In genomic region chr7:50817561-50817960, GRCh38 we compare ENCODE assay signal across 27 cellular contexts.
"Had no signal": no experiment of that assay in that cellular context is flagged by ENCODE, and none has a peak within 500 bp of the region (broad histone marks: within the 10 kb centered on the region; RNA-seq: fewer than 3 reads in every experiment).

No MANE protein-coding gene starts in this region.

- FAIRE-seq: colon, endometrium, frontal cortex had no signal

- H3K4me2 ChIP-seq: hepatocyte had no signal

- H3K27ac ChIP-seq: colonic mucosa, coronary artery, dorsolateral prefrontal cortex, epithelial cell of prostate, esophagus muscularis mucosa, esophagus squamous epithelium, foreskin keratinocyte, gastrocnemius medialis, gastroesophageal sphincter, heart left ventricle, heart right ventricle, hepatocyte had no signal

- ATAC-seq: effector memory CD8-positive, alpha-beta T cell; esophagus mucosa; gastrocnemius medialis; gastroesophageal sphincter had no signal

- H3K79me2 ChIP-seq: hepatocyte had no signal

- H3K27me3 ChIP-seq: colonic mucosa, gastrocnemius medialis, heart left ventricle, heart right ventricle, hepatocyte had no signal

- H3K4me1 ChIP-seq: colonic mucosa, foreskin keratinocyte had no signal

- DNase-seq: colonic mucosa; cortex of kidney; dorsolateral prefrontal cortex; effector CD4-positive, alpha-beta T cell; effector CD8-positive, alpha-beta T cell; effector memory CD4-positive, alpha-beta T cell; effector memory CD8-positive, alpha-beta T cell; endodermal cell; erythroblast; esophagus squamous epithelium; foreskin fibroblast; foreskin melanocyte; gastrocnemius medialis; glutamatergic neuron; head of caudate nucleus; heart right ventricle had no signal

- H2AFZ ChIP-seq: hepatocyte had no signal

- H3K36me3 ChIP-seq: colonic mucosa, esophagus muscularis mucosa, esophagus squamous epithelium, gastrocnemius medialis, gastroesophageal sphincter, heart left ventricle, heart right ventricle had no signal

- H3K4me3 ChIP-seq: colonic mucosa, coronary artery, dorsolateral prefrontal cortex, esophagus muscularis mucosa, esophagus squamous epithelium, gastrocnemius medialis, gastroesophageal sphincter, heart left ventricle, heart right ventricle, hepatocyte had no signal

- H3K9me3 ChIP-seq: colonic mucosa, esophagus muscularis mucosa, esophagus squamous epithelium, gastrocnemius medialis, gastroesophageal sphincter, heart left ventricle, heart right ventricle had no signal
